In the genomic region with DNA sequence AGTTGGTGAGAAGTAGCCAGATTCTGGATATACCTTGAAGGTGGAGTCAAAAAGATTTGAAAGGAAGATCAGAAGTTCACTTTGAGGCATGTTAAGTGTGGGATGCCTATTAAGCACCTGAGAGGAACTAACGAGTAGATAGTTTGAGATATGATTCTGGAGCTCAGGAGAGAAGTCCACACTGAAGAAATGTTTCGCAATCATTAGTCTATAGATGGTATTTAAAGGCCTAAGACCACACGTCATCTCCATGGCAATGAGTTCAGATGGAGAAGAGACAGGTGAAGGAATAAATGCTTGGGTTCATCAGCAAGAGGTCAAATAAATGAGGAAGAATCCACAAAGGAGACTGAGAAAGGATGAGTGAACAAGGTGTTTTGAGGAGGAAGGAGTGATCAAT, we compare ENCODE assay signal across 24 cellular contexts.
DNase-seq lines count a peak whose midpoint lies in the region; ATAC-seq, FAIRE-seq and TF ChIP-seq lines count a peak whose summit lies in the region.
"Had no signal": no experiment of that assay in that cellular context is flagged by ENCODE, and none has a peak within 500 bp of the region (broad histone marks: within the 10 kb centered on the region; RNA-seq: fewer than 3 reads in every experiment).

No MANE protein-coding gene starts in this region.

- H3K4me1 ChIP-seq in HepG2 (ENCODE audit: insufficient read depth, low read length) (no peaks in the 10 kb centered on the region), right lobe of liver (no peaks in the 10 kb centered on the region), H1 (replicated peaks in 1 of 4; ENCODE audit: control insufficient read depth in 3 of 4, insufficient read depth in 4 of 4, low read length in 3 of 4) (peaks cover 0 to 5% (median 0%) of the 10 kb centered on the region in 4 experiments; a peak in 2 of 7 replicates)
- H3K4me1 ChIP-seq: BLaER1 treated with 17β-estradiol and CSF1 and Interleukin-3, amounts not matched to agents 10 nM and 100 nM; Caco-2 had no signal

- H4K20me1 ChIP-seq in HepG2 (ENCODE audit: insufficient read depth, low read length) = no peaks in the 10 kb centered on the region
- no peaks in the 10 kb centered on the region for H4K20me1 ChIP-seq in H1 (replicated peaks in 1 of 2; ENCODE audit: control insufficient read depth in 1 of 2, insufficient read depth in 2 of 2, low read length in 2 of 2)
- H4K20me1 ChIP-seq: BLaER1 treated with 17β-estradiol and CSF1 and Interleukin-3, amounts not matched to agents 10 nM and 100 nM had no signal

- H3K14ac ChIP-seq in H1 (ENCODE audit: insufficient read length) = no peak overlapping the region

- TF ChIP-seq EP300 in HepG2 (IDR thresholded peaks at IDR 0.05; ENCODE audit: low read depth in 2 of 2, low read length in 2 of 2) (no peak), HepG2 (CRISPR knock-in tag; IDR thresholded peaks at IDR 0.05; ENCODE audit: borderline replicate concordance) (no peak), Ishikawa (IDR thresholded peaks at IDR 0.05; ENCODE audit: borderline replicate concordance) (no peak), H1 (IDR thresholded peaks at IDR 0.05; ENCODE audit: borderline replicate concordance in 1 of 2, low read depth in 2 of 2, low read length in 2 of 2) (no peak)

- intact Hi-C loops in HepG2 (cut with micrococcal nuclease; ENCODE audit: unreplicated experiment) (no loop called here), right lobe of liver (cut with DNase I) (no loop called here)

- H3K9ac ChIP-seq in HepG2 (ENCODE audit: insufficient read depth, low read depth, low read length) (no peak overlapping the region), H1 (replicated peaks in 1 of 4; ENCODE audit: extremely low read depth in 1 of 4, low read depth in 3 of 4, low read length in 3 of 4) (no peak overlapping the region)
- H3K9ac ChIP-seq: BLaER1 treated with 17β-estradiol and CSF1 and Interleukin-3, amounts not matched to agents 10 nM and 100 nM had no signal

- H3K18ac ChIP-seq in H1 (ENCODE audit: extremely low read depth, low read length) = no peak overlapping the region

- H2BK5ac ChIP-seq in H1 (ENCODE audit: low read depth, low read length) = no peak overlapping the region

- in situ Hi-C loops in HepG2 (cut with HindIII; ENCODE audit: extremely low pct_ligation_motif_present, low pct_unique_long_range_greater_than_20kb) = no loop called here

- no peak for FAIRE-seq in HepG2 (lab: Jason Lieb, UNC)
- peak; percentile 11 for FAIRE-seq in GM19239 (lab: Jason Lieb, UNC)
- FAIRE-seq in H1 (lab: Jason Lieb, UNC) = no peak
- FAIRE-seq: D721Med, GM12878, GM12892, GM18507 had no signal

- H3K56ac ChIP-seq in H1 (replicated peaks; ENCODE audit: insufficient read length, low read depth, low read length) = no peak overlapping the region

- ATAC-seq in HepG2 (no peak), right lobe of liver (no peak), HG02642 (IDR thresholded peaks at IDR 0.05; ENCODE audit: poor library complexity, unreplicated experiment) (no peak)
- ATAC-seq: CD8-positive, alpha-beta T cell; GM12878 had no signal

- WGBS in HepG2 (ENCODE audit: low lambda C conversion rate) = 2% methylated on average over 3 of the region's 3 CpGs
- WGBS in right lobe of liver (ENCODE audit: insufficient coverage, low coverage, low lambda C conversion rate, missing lambda C conversion rate) = 42% methylated on average over 3 of the region's 3 CpGs
- WGBS in H1 (ENCODE audit: extremely low coverage in 1 of 2, insufficient coverage in 1 of 2, insufficient read length in 1 of 2, insufficient replicate concordance in 2 of 2, low coverage in 1 of 2, low lambda C conversion rate in 2 of 2, missing lambda C conversion rate in 1 of 2), 2 experiments = 97% methylated on average over 3 of the region's 3 CpGs; no CpG with 5 or more reads in 1 of the 2 experiments

- no peaks in the 10 kb centered on the region for H3K27me3 ChIP-seq in HepG2 (ENCODE audit: control insufficient read depth in 1 of 2, insufficient read depth in 2 of 2, low read length in 2 of 2)
- H3K27me3 ChIP-seq in right lobe of liver = no peaks in the 10 kb centered on the region
- no peaks in the 10 kb centered on the region for H3K27me3 ChIP-seq in H1 (replicated peaks in 1 of 4; ENCODE audit: control insufficient read depth in 3 of 4, extremely low read depth in 1 of 4, insufficient read depth in 3 of 4, low read length in 3 of 4)
- peaks cover 3% of the 10 kb centered on the region for H3K27me3 ChIP-seq in WERI-Rb-1 (ENCODE audit: insufficient read depth, low read depth, severe bottlenecking)
- H3K27me3 ChIP-seq: BLaER1 treated with 17β-estradiol and CSF1 and Interleukin-3, amounts not matched to agents 10 nM and 100 nM had no signal

- H2BK20ac ChIP-seq in H1 (ENCODE audit: low read length) = no peak overlapping the region

- TF ChIP-seq CTCF in HepG2 (CRISPR knock-in tag; IDR thresholded peaks at IDR 0.05) (no peak), right lobe of liver (IDR thresholded peaks at IDR 0.05) (no peak), H1 (IDR thresholded peaks at IDR 0.05; ENCODE audit: control extremely low read depth in 1 of 3, insufficient read depth in 1 of 3, low read depth in 1 of 3, low read length in 3 of 3) (no peak), WERI-Rb-1 (IDR thresholded peaks at IDR 0.05; ENCODE audit: low read depth, low read length) (no peak)

- no peak overlapping the region for H3K4me2 ChIP-seq in HepG2 (ENCODE audit: low read depth, low read length)
- H3K4me2 ChIP-seq in H1 (ENCODE audit: insufficient read depth in 1 of 2, low read depth in 2 of 2, low read length in 2 of 2) = no peak overlapping the region
- H3K4me2 ChIP-seq: BLaER1 treated with 17β-estradiol and CSF1 and Interleukin-3, amounts not matched to agents 10 nM and 100 nM had no signal

- H3K79me2 ChIP-seq in HepG2 (ENCODE audit: insufficient read depth, low read length) (no peaks in the 10 kb centered on the region), H1 (ENCODE audit: control insufficient read depth in 1 of 2, insufficient read depth in 2 of 2, low read length in 2 of 2) (no peaks in the 10 kb centered on the region)

- H4K5ac ChIP-seq in H1 (ENCODE audit: insufficient read length, low read depth, low read length) = no peak overlapping the region

- no peaks in the 10 kb centered on the region for H3K79me1 ChIP-seq in H1 (ENCODE audit: low read depth, low read length)

- H3K23me2 ChIP-seq in H1 (ENCODE audit: low read depth, low read length) = no peaks in the 10 kb centered on the region; the same call in 1 of the 2 replicates

- BruUV-seq in HepG2 (replicated peaks; lab: Mats Ljungman, UMichigan) = no TSS peak

- CTCF ChIA-PET in HepG2 (lab: Yijun Ruan, JAX; ENCODE audit: low intra/inter-chr PET ratio, low total read pairs) (no interaction called here), H1 (lab: Charles Lee; ENCODE audit: partially characterized antibody) (no interaction called here)

- no peak overlapping the region for H4K8ac ChIP-seq in H1 (ENCODE audit: extremely low read depth, insufficient read depth, low read length)

- no peak overlapping the region for H2AFZ ChIP-seq in HepG2 (ENCODE audit: low read length)
- H2AFZ ChIP-seq in H1 (ENCODE audit: low read length) = no peak overlapping the region

- no peak overlapping the region for H4K91ac ChIP-seq in H1 (replicated peaks; ENCODE audit: insufficient read length, low read length)

- no peaks in the 10 kb centered on the region for H3K36me3 ChIP-seq in HepG2 (replicated peaks in 1 of 2; ENCODE audit: control insufficient read depth in 1 of 2, insufficient read depth in 2 of 2, low read length in 2 of 2)
- H3K36me3 ChIP-seq in right lobe of liver = no peaks in the 10 kb centered on the region
- H3K36me3 ChIP-seq in H1 (ENCODE audit: control insufficient read depth in 2 of 4, insufficient read depth in 4 of 4, low read length in 3 of 4) = no peaks in the 10 kb centered on the region
- H3K36me3 ChIP-seq in WERI-Rb-1 = no peaks in the 10 kb centered on the region
- H3K36me3 ChIP-seq: BLaER1 treated with 17β-estradiol and CSF1 and Interleukin-3, amounts not matched to agents 10 nM and 100 nM had no signal

- no peak for TF ChIP-seq RAD21 in HepG2 (CRISPR knock-in tag; IDR thresholded peaks at IDR 0.05)
- no peak for TF ChIP-seq RAD21 in Ishikawa (IDR thresholded peaks at IDR 0.05; ENCODE audit: low read depth)
- TF ChIP-seq RAD21 in H1 (IDR thresholded peaks at IDR 0.05 in 1 of 2, conservative IDR thresholded peaks at IDR 0.05 in 1 of 2; ENCODE audit: low read depth in 2 of 2, low read length in 2 of 2) = no peak

- no peak overlapping the region for H3K4me3 ChIP-seq in HepG2 (replicated peaks in 1 of 3; ENCODE audit: insufficient read depth in 1 of 3, low read depth in 2 of 3, low read length in 3 of 3)
- no peak overlapping the region for H3K4me3 ChIP-seq in right lobe of liver
- H3K4me3 ChIP-seq in H1 (ENCODE audit: extremely low read depth in 1 of 4, insufficient read depth in 2 of 4, low read depth in 3 of 4, low read length in 4 of 4) = no peak overlapping the region
- no peak overlapping the region for H3K4me3 ChIP-seq in WERI-Rb-1 (ENCODE audit: low read depth, low read length)
- H3K4me3 ChIP-seq: BLaER1 treated with 17β-estradiol and CSF1 and Interleukin-3, amounts not matched to agents 10 nM and 100 nM; GM12878 had no signal

- H2AK5ac ChIP-seq in H1 (ENCODE audit: low read depth, low read length) = no peak overlapping the region

- POLR2A ChIA-PET in HepG2 (lab: Yijun Ruan, JAX) (no interaction called here), H1 (lab: Charles Lee; ENCODE audit: partially characterized antibody) (no interaction called here)

- H2BK120ac ChIP-seq in H1 (replicated peaks; ENCODE audit: low read depth, low read length) = no peak overlapping the region

- H2BK15ac ChIP-seq in H1 (ENCODE audit: low read length) = no peak overlapping the region

- DNase-seq in HepG2 (ENCODE audit: low spot score) (no peak), right lobe of liver (no peak), GM19239 (ENCODE audit: insufficient read length, low spot score) (no peak), H1 (ENCODE audit: low read depth in 1 of 2, low spot score in 2 of 2) (no peak), WERI-Rb-1 (no peak), NAMALWA (ENCODE audit: low spot score) (no peak)
- DNase-seq: ACHN; AML-193; Caco-2; Calu3; CD4-positive, alpha-beta T cell; CD8-positive, alpha-beta T cell; DMS79 treated with DMSO at 0.1 percent for 48 hours; EL; GDM1 had no signal

- no peak overlapping the region for H2BK12ac ChIP-seq in H1 (ENCODE audit: low read depth, low read length)

- no peak overlapping the region for H3K23ac ChIP-seq in H1 (ENCODE audit: insufficient read length)

- H3K9me3 ChIP-seq in HepG2 (ENCODE audit: low read length) = no peaks in the 10 kb centered on the region
- no peaks in the 10 kb centered on the region for H3K9me3 ChIP-seq in right lobe of liver
- H3K9me3 ChIP-seq in H1 (ENCODE audit: insufficient read depth in 2 of 2, low read depth in 1 of 2, low read length in 1 of 2) = no peaks in the 10 kb centered on the region
- H3K9me3 ChIP-seq in WERI-Rb-1 (ENCODE audit: severe bottlenecking) = no peaks in the 10 kb centered on the region
- H3K9me3 ChIP-seq: BLaER1 treated with 17β-estradiol and CSF1 and Interleukin-3, amounts not matched to agents 10 nM and 100 nM; Caco-2 had no signal

- TF ChIP-seq POLR2A in HepG2 (IDR thresholded peaks at IDR 0.05; ENCODE audit: insufficient read depth in 1 of 2, low read depth in 2 of 2, low read length in 2 of 2) (no peak), right lobe of liver (IDR thresholded peaks at IDR 0.05) (no peak), H1 (IDR thresholded peaks at IDR 0.05; ENCODE audit: control extremely low read depth in 1 of 2, low read depth in 2 of 2, low read length in 2 of 2) (no peak)

- H3K27ac ChIP-seq in HepG2 (ENCODE audit: extremely low read length, insufficient read depth, low read length) (no peak overlapping the region), right lobe of liver (no peak overlapping the region), H1 (ENCODE audit: low read depth, low read length) (no peak overlapping the region), WERI-Rb-1 (no peak overlapping the region)
- H3K27ac ChIP-seq: 22Rv1; BLaER1 treated with 17β-estradiol and CSF1 and Interleukin-3, amounts not matched to agents 10 nM and 100 nM; C4-2B had no signal

- no peak overlapping the region for H3K4ac ChIP-seq in H1 (replicated peaks; ENCODE audit: insufficient read length, low read depth, low read length)

Comparison
In these comparisons a context has a peak if more than half of its experiments do, and no peak if none do; other contexts are left out.
1. Of the 41 proteins assayed by ChIP-seq in both HepG2 and H1: peak only in HepG2: none; only in H1: none; in both: CEBPB; in neither: 40.